16 cellular contexts compared by ENCODE assay signal in the genomic region with DNA sequence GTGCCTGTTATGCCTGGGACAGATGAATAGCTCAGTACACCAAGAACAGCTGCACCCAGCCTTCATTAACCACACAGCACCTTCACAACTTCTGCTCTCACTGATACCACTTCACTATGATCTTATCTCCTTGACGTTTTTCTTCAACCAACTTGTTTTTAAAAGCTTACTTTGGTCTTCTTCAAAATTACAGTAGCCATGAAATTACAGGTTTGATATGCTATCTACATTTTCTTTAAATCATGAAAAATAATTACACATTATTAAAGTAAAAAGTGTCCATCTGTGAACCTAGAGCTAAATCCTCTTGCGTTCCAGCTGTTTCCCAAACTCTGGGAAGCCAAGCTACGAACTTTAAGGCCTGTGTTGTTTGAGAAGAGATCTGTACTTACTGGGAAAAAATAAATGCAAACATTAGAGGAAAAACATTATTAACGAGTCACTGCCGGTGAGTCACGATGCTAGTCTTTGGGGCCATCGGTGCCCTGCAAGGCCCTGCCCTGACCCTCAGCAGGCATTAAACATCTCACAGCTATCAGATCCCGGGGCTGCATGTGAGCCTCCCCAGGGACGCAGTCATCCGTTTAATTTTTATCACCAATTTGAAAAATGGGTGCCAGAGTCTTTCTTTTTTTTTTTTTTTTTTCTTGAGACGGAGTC. TPM values are rescaled to one million over a fixed set of nuclear protein-coding genes. Genes with fewer than 3 reads are reported as not detected.
DNase-seq lines count a peak whose midpoint lies in the region; ATAC-seq and TF ChIP-seq lines count a peak whose summit lies in the region.
"Had no signal": no experiment of that assay in that cellular context is flagged by ENCODE, and none has a peak within 500 bp of the region (broad histone marks: within the 10 kb centered on the region; RNA-seq: fewer than 3 reads in every experiment).

No MANE protein-coding gene starts in this region.

- H3K4me1 ChIP-seq in breast epithelium, result no peaks in the 10 kb centered on the region
- H3K4me1 ChIP-seq: A549, Caco-2 had no signal

- H3K36me3 Mint-ChIP-seq in MCF 10A (ENCODE audit: insufficient read depth, unreplicated experiment), result peaks cover 61% of the 10 kb centered on the region
- H3K36me3 Mint-ChIP-seq: natural killer cell had no signal

- no peaks in the 10 kb centered on the region for H3K9me3 ChIP-seq in breast epithelium
- H3K9me3 ChIP-seq: A549, Caco-2, suprapubic skin had no signal

- no peaks in the 10 kb centered on the region for H3K9me3 Mint-ChIP-seq in MCF 10A (ENCODE audit: unreplicated experiment)
- H3K9me3 Mint-ChIP-seq: activated T-cell treated with anti-CD3 and anti-CD28 coated beads, Interleukin-2, amount 50 U/mL, for 72 hours; natural killer cell had no signal

- H3K36me3 ChIP-seq in breast epithelium, result no peaks in the 10 kb centered on the region

- TF ChIP-seq POLR2A in breast epithelium (IDR thresholded peaks at IDR 0.05), result no peak

- POLR2A ChIA-PET in MCF 10A (lab: Yijun Ruan, JAX), result no interaction called here

- CTCF ChIA-PET in MCF 10A (lab: Yijun Ruan, JAX), result interaction anchor here (0.6 to 1.6 kb wide), 5 partner anchors 26 to 88 kb away, joined by 3 to 6 read pairs (median 3); no protein-coding TSS in a partner anchor

- no peaks in the 10 kb centered on the region for H3K27me3 ChIP-seq in breast epithelium
- H3K27me3 ChIP-seq: suprapubic skin had no signal

- no peak overlapping the region for H3K4me3 Mint-ChIP-seq in MCF 10A (ENCODE audit: unreplicated experiment)
- H3K4me3 Mint-ChIP-seq: activated T-cell treated with anti-CD3 and anti-CD28 coated beads, Interleukin-2, amount 50 U/mL, for 72 hours; natural killer cell had no signal

- H3K4me3 ChIP-seq in breast epithelium (no peak overlapping the region), fibroblast of pulmonary artery (replicated peaks; ENCODE audit: low read depth, low read length) (no peak overlapping the region)
- H3K4me3 ChIP-seq: A549, coronary artery, suprapubic skin had no signal

- peak overlapping the region; percentile 71 for H3K27ac Mint-ChIP-seq in MCF 10A (ENCODE audit: low read depth, unreplicated experiment)
- H3K27ac Mint-ChIP-seq: activated T-cell treated with anti-CD3 and anti-CD28 coated beads, Interleukin-2, amount 50 U/mL, for 72 hours; natural killer cell had no signal

- BruUV-seq in MCF 10A (replicated peaks; lab: Mats Ljungman, UMichigan), result no TSS peak

- H3K4me1 Mint-ChIP-seq in MCF 10A (ENCODE audit: insufficient read depth, unreplicated experiment), result peaks cover 6% of the 10 kb centered on the region

- no peak for ATAC-seq in GM18511 (IDR thresholded peaks at IDR 0.05; ENCODE audit: unreplicated experiment)
- ATAC-seq: A549; activated T-cell treated with anti-CD3 and anti-CD28 coated beads, Interleukin-2, amount 50 U/mL, for 72 hours; natural killer cell had no signal

- no peak overlapping the region for H3K27ac ChIP-seq in breast epithelium
- H3K27ac ChIP-seq: A549, coronary artery, suprapubic skin had no signal

- TF ChIP-seq CTCF in MCF 10A (IDR thresholded peaks at IDR 0.05; ENCODE audit: unreplicated experiment) (no peak), breast epithelium (IDR thresholded peaks at IDR 0.05) (no peak), fibroblast of pulmonary artery (IDR thresholded peaks at IDR 0.05; ENCODE audit: low read length, missing control alignments) (no peak)

- intact Hi-C loops in MCF 10A (cut with micrococcal nuclease), result no loop called here
- intact Hi-C loops in breast epithelium (cut with DNase I; ENCODE audit: low total_unique reads), result no loop called here

- H3K27me3 Mint-ChIP-seq in MCF 10A (ENCODE audit: insufficient read depth, unreplicated experiment), result no peaks in the 10 kb centered on the region

- DNase-seq in MCF 10A (ENCODE audit: unreplicated experiment) (no peak), breast epithelium (ENCODE audit: low spot score in 2 of 2) (no peak), T1000 (lab: John Stamatoyannopoulos, UW) (peak; percentile 14), fibroblast of pulmonary artery (ENCODE audit: low read depth) (peak; percentile 9), inferior parietal cortex (ENCODE audit: extremely low spot score) (no peak), KG1 (lab: John Stamatoyannopoulos, UW) (no peak)
- DNase-seq in stimulated activated CD4-positive, alpha-beta T cell treated with anti-CD3 and anti-CD28 coated beads, Interleukin-1b, Interleukin-23, amount 100 ng/mL, for 48 hours, result no peak
- DNase-seq: activated T-cell treated with anti-CD3 and anti-CD28 coated beads, Interleukin-2, amount 50 U/mL, for 72 hours; Caco-2; natural killer cell; NCI-H1417 treated with DMSO at 0.1 percent for 48 hours; NCI-H446 treated with DMSO at 0.1 percent for 48 hours had no signal

RNA-seq across cellular contexts. Expression of gene GPR153, which starts 56.3 kb away (rescaled TPM):
- total RNA-seq in MCF 10A (2022), result 4.6 and 5.0 TPM in 2 replicates
- total RNA-seq in breast epithelium, result 10 to 100 TPM in 1 of 3 donors, 1 to 10 TPM in 2; 5.4 to 34.6 (median 6.6) TPM

Comparison
In these comparisons a context has a peak if more than half of its experiments do, and no peak if none do; other contexts are left out.
1. DNase-seq: peak in T1000 (single experiment) and fibroblast of pulmonary artery (single experiment); none in MCF 10A (single experiment), breast epithelium (0 of 2), inferior parietal cortex (single experiment), KG1 (single experiment) and stimulated activated CD4-positive, alpha-beta T cell treated with anti-CD3 and anti-CD28 coated beads, Interleukin-1b, Interleukin-23, amount 100 ng/mL, for 48 hours (single experiment).